In the genomic region with DNA sequence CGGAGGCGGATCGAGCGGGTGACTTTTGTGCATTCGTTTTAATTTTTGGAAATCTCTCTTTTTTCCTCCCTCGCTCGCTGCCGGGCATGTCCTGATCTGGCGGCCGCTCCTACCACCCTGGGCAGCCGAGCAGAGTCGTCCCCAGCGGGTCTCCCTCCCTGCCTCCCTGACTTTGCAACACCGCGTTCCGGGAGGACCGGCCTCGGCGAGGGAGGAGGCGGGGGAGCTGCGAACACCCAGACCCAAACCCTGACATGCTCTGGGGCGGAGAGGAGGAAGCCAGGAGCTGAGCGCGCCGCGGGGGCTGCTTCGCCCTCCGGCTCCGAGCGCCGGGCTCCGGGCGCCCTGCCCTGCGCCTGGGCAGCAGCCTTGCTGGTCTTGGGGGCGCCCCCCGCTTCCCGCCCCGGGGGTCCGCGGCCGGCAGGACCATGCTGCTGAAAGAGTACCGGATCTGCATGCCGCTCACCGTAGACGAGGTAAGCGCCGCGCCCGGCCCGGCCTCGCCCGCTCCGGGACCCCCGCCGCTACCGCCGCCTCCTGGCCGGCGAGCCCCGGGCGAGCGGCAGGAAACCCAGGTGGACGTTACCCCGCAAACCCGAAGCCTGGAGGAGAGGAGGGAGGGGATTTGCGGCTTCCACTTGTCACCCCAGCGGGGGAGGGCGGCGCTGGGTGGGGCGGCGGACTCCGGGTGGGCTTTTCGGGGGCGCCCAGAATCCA, we compare ENCODE assay signal across 8 cellular contexts. TPM values are rescaled to one million over a fixed set of nuclear protein-coding genes. Genes with fewer than 3 reads are reported as not detected.
A peak's percentile ranks its signal among the peaks of the same experiment; 100 is the strongest.
DNase-seq lines count a peak whose midpoint lies in the region; ATAC-seq lines count a peak whose summit lies in the region.

No MANE protein-coding gene starts in this region.

- peaks cover 15% of the 10 kb centered on the region for H3K36me3 Mint-ChIP-seq in stimulated activated effector memory CD8-positive, alpha-beta T cell treated with anti-CD3 and anti-CD28 coated beads, Interleukin-12 subunit alpha, Interleukin-12 subunit beta, amount 100 ng/mL, for 72 hours

- DNase-seq in COR-L47 (lab: John Stamatoyannopoulos, UW) (peak; percentile 26), NCI-H146 (lab: John Stamatoyannopoulos, UW) (peak; percentile 73), ecto neural progenitor cell (ENCODE audit: low spot score) (peak; percentile 85), lung microvascular endothelial cell (ENCODE audit: low read depth in 2 of 2) (peak; percentile 46 to 55), NCI-H1048 (lab: John Stamatoyannopoulos, UW) (no peak)
- DNase-seq in activated CD4-positive, alpha-beta T cell treated with anti-CD3 and anti-CD28 coated beads, Interleukin-2, amount 50 U/mL, for 1 hour, result peak; percentile 55
- peak; percentile 42 to 80 for DNase-seq in stimulated activated effector memory CD8-positive, alpha-beta T cell treated with anti-CD3 and anti-CD28 coated beads, Interleukin-12 subunit alpha, Interleukin-12 subunit beta, amount 100 ng/mL, for 72 hours (ENCODE audit: low spot score in 2 of 2)

- peaks cover 36% of the 10 kb centered on the region for H3K4me1 Mint-ChIP-seq in stimulated activated effector memory CD8-positive, alpha-beta T cell treated with anti-CD3 and anti-CD28 coated beads, Interleukin-12 subunit alpha, Interleukin-12 subunit beta, amount 100 ng/mL, for 72 hours

- no peaks in the 10 kb centered on the region for H3K9me3 Mint-ChIP-seq in stimulated activated effector memory CD8-positive, alpha-beta T cell treated with anti-CD3 and anti-CD28 coated beads, Interleukin-12 subunit alpha, Interleukin-12 subunit beta, amount 100 ng/mL, for 72 hours

- H3K4me3 Mint-ChIP-seq in stimulated activated effector memory CD8-positive, alpha-beta T cell treated with anti-CD3 and anti-CD28 coated beads, Interleukin-12 subunit alpha, Interleukin-12 subunit beta, amount 100 ng/mL, for 72 hours, result peak overlapping the region; percentile 85

- H3K27ac Mint-ChIP-seq in stimulated activated effector memory CD8-positive, alpha-beta T cell treated with anti-CD3 and anti-CD28 coated beads, Interleukin-12 subunit alpha, Interleukin-12 subunit beta, amount 100 ng/mL, for 72 hours, result peak overlapping the region; percentile 92

- ATAC-seq in GM21717 (IDR thresholded peaks at IDR 0.05; ENCODE audit: unreplicated experiment), result peak; percentile 22
- ATAC-seq in stimulated activated effector memory CD8-positive, alpha-beta T cell treated with anti-CD3 and anti-CD28 coated beads, Interleukin-12 subunit alpha, Interleukin-12 subunit beta, amount 100 ng/mL, for 72 hours, result peak; percentile 44

RNA-seq across cellular contexts. Expression of gene PITPNC1, which starts 0.8 kb away (rescaled TPM):
- 11.8 and 16.1 TPM in 2 replicates for total RNA-seq in lung microvascular endothelial cell

RNA-seq across cellular contexts. Expression of gene PSMD12, which starts 11.5 kb away (rescaled TPM):
- 16.6 and 21.0 TPM in 2 replicates for total RNA-seq in lung microvascular endothelial cell
